ENCODE assay signal across 1 cellular context in the genomic region with DNA sequence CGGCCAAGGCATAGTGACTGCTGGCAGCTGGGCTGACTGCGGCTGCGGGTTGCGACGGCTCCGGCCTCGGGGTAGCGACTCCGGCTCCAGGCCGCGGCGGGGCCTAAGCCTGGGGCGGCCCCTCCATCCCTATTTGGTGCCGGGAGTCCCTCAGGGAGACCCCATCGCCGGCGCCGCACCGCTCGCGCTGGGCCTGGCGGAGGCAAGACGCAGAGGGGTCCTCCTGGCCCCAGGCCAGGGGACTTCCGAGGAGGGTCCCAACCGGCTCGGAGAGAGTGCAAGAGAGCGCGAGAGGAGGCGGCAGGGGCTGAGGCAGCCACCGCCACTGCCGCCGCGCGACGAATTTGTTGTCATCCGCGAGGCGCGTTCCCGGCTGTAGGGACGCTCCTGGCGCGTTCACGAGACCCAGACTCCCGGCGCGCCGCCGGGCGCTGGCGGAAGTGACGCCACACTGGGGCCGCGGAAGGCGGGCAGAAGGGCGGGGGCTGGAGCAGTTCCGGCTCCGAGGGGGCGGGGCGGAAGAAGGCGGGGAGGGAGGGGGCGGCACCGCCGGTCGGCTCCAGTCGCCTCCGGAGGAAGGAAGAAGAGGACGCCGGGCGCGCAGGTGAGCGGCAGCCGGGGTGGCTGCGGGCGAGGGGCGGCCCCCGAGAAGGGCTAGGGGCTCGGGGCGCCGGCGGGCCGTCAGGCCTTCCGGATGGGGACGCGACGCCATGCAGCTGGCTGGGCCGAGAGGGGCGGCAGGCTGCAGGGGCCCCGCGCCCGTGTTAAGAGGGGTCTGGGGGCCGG.
TF ChIP-seq lines count a peak whose summit lies in the region.

A gene with protein sequence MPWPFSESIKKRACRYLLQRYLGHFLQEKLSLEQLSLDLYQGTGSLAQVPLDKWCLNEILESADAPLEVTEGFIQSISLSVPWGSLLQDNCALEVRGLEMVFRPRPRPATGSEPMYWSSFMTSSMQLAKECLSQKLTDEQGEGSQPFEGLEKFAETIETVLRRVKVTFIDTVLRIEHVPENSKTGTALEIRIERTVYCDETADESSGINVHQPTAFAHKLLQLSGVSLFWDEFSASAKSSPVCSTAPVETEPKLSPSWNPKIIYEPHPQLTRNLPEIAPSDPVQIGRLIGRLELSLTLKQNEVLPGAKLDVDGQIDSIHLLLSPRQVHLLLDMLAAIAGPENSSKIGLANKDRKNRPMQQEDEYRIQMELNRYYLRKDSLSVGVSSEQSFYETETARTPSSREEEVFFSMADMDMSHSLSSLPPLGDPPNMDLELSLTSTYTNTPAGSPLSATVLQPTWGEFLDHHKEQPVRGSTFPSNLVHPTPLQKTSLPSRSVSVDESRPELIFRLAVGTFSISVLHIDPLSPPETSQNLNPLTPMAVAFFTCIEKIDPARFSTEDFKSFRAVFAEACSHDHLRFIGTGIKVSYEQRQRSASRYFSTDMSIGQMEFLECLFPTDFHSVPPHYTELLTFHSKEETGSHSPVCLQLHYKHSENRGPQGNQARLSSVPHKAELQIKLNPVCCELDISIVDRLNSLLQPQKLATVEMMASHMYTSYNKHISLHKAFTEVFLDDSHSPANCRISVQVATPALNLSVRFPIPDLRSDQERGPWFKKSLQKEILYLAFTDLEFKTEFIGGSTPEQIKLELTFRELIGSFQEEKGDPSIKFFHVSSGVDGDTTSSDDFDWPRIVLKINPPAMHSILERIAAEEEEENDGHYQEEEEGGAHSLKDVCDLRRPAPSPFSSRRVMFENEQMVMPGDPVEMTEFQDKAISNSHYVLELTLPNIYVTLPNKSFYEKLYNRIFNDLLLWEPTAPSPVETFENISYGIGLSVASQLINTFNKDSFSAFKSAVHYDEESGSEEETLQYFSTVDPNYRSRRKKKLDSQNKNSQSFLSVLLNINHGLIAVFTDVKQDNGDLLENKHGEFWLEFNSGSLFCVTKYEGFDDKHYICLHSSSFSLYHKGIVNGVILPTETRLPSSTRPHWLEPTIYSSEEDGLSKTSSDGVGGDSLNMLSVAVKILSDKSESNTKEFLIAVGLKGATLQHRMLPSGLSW (N-terminal part only) (minus strand): TSS at position 377 of the 786 bp plus-strand sequence. CDS start 365 bp downstream, at position 12.
A gene with protein sequence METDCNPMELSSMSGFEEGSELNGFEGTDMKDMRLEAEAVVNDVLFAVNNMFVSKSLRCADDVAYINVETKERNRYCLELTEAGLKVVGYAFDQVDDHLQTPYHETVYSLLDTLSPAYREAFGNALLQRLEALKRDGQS (plus strand): TSS at position 562 of the 786 bp plus-strand sequence. CDS start 18,722 bp downstream, outside the sequence.

TF ChIP-seq in HEK293, 187 proteins besides CTCF, POLR2A, EP300 and RAD21 (continued from another document):
- TF ChIP-seq ZNF335 (tag by site-specific recombination; conservative IDR thresholded peaks at IDR 0.05) (peak; percentile 99), ZNF48 (tag by site-specific recombination; IDR thresholded peaks at IDR 0.05) (no peak), ZSCAN30 (tag by site-specific recombination; IDR thresholded peaks at IDR 0.05) (peak; percentile 31; the same call in 1 of the 2 replicates), ZFP37 (tag by site-specific recombination; IDR thresholded peaks at IDR 0.05) (peak; percentile 88), KLF9 (tag by site-specific recombination; IDR thresholded peaks at IDR 0.05; ENCODE audit: low read depth) (peak; percentile 73), ZNF354C (tag by site-specific recombination; IDR thresholded peaks at IDR 0.05; ENCODE audit: borderline replicate concordance, low read depth) (no peak), ZNF544 (tag by site-specific recombination; IDR thresholded peaks at IDR 0.05) (no peak), ZNF2 (tag by site-specific recombination; IDR thresholded peaks at IDR 0.05) (peak; percentile 59; the same call in 1 of the 2 replicates), ZNF610 (tag by site-specific recombination; IDR thresholded peaks at IDR 0.05; ENCODE audit: borderline replicate concordance) (peak; percentile 67), ZNF629 (tag by site-specific recombination; IDR thresholded peaks at IDR 0.05) (peak; percentile 75), ZNF501 (tag by site-specific recombination; IDR thresholded peaks at IDR 0.05) (peak; percentile 72; the same call in 1 of the 2 replicates), ZNF266 (tag by site-specific recombination; IDR thresholded peaks at IDR 0.05; ENCODE audit: low read depth) (no peak), ZNF146 (tag by site-specific recombination; IDR thresholded peaks at IDR 0.05) (0 out of 2 replicates have a peak, but pooled peaks have one; percentile 18), ZNF514 (tag by site-specific recombination; IDR thresholded peaks at IDR 0.05) (no peak), ZNF76 (tag by site-specific recombination; IDR thresholded peaks at IDR 0.05; ENCODE audit: borderline replicate concordance, low read depth) (peak; percentile 60; the same call in 1 of the 2 replicates), ZNF558 (tag by site-specific recombination; IDR thresholded peaks at IDR 0.05) (no peak), KLF8 (tag by site-specific recombination; IDR thresholded peaks at IDR 0.05) (peak; percentile 36; the same call in 1 of the 2 replicates), ZNF548 (tag by site-specific recombination; IDR thresholded peaks at IDR 0.05) (no peak), ZNF785 (tag by site-specific recombination; IDR thresholded peaks at IDR 0.05) (no peak), ZNF670 (tag by site-specific recombination; IDR thresholded peaks at IDR 0.05; ENCODE audit: low read depth) (no peak), SP3 (tag by site-specific recombination; IDR thresholded peaks at IDR 0.05) (peak; percentile 74), SP2 (tag by site-specific recombination; IDR thresholded peaks at IDR 0.05) (peak; percentile 86), ZNF391 (tag by site-specific recombination; IDR thresholded peaks at IDR 0.05; ENCODE audit: borderline replicate concordance, low read depth) (0 out of 2 replicates have a peak, but pooled peaks have one; percentile 53), ZNF660 (tag by site-specific recombination; IDR thresholded peaks at IDR 0.05) (peak; percentile 7; the same call in 1 of the 2 replicates), ZBTB48 (tag by site-specific recombination; IDR thresholded peaks at IDR 0.05) (peak; percentile 88)
- TF ChIP-seq, protein P1, sequence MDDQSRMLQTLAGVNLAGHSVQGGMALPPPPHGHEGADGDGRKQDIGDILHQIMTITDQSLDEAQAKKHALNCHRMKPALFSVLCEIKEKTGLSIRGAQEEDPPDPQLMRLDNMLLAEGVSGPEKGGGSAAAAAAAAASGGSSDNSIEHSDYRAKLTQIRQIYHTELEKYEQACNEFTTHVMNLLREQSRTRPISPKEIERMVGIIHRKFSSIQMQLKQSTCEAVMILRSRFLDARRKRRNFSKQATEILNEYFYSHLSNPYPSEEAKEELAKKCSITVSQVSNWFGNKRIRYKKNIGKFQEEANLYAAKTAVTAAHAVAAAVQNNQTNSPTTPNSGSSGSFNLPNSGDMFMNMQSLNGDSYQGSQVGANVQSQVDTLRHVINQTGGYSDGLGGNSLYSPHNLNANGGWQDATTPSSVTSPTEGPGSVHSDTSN (CRISPR knock-in tag; IDR thresholded peaks at IDR 0.05): peak; percentile 22; the same call in 1 of the 2 replicates
- TF ChIP-seq, protein P2, sequence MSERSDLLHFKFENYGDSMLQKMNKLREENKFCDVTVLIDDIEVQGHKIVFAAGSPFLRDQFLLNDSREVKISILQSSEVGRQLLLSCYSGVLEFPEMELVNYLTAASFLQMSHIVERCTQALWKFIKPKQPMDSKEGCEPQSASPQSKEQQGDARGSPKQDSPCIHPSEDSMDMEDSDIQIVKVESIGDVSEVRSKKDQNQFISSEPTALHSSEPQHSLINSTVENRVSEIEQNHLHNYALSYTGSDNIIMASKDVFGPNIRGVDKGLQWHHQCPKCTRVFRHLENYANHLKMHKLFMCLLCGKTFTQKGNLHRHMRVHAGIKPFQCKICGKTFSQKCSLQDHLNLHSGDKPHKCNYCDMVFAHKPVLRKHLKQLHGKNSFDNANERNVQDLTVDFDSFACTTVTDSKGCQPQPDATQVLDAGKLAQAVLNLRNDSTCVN (tag by site-specific recombination; optimal IDR thresholded peaks at IDR 0.05): peak; percentile 97
- TF ChIP-seq, protein P3, sequence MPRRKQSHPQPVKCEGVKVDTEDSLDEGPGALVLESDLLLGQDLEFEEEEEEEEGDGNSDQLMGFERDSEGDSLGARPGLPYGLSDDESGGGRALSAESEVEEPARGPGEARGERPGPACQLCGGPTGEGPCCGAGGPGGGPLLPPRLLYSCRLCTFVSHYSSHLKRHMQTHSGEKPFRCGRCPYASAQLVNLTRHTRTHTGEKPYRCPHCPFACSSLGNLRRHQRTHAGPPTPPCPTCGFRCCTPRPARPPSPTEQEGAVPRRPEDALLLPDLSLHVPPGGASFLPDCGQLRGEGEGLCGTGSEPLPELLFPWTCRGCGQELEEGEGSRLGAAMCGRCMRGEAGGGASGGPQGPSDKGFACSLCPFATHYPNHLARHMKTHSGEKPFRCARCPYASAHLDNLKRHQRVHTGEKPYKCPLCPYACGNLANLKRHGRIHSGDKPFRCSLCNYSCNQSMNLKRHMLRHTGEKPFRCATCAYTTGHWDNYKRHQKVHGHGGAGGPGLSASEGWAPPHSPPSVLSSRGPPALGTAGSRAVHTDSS (tag by site-specific recombination; IDR thresholded peaks at IDR 0.05): 0 out of 2 replicates have a peak, but pooled peaks have one; percentile 8
- TF ChIP-seq, protein P4, sequence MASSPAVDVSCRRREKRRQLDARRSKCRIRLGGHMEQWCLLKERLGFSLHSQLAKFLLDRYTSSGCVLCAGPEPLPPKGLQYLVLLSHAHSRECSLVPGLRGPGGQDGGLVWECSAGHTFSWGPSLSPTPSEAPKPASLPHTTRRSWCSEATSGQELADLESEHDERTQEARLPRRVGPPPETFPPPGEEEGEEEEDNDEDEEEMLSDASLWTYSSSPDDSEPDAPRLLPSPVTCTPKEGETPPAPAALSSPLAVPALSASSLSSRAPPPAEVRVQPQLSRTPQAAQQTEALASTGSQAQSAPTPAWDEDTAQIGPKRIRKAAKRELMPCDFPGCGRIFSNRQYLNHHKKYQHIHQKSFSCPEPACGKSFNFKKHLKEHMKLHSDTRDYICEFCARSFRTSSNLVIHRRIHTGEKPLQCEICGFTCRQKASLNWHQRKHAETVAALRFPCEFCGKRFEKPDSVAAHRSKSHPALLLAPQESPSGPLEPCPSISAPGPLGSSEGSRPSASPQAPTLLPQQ (tag by site-specific recombination; IDR thresholded peaks at IDR 0.05): peak; percentile 65
- TF ChIP-seq, protein P5, sequence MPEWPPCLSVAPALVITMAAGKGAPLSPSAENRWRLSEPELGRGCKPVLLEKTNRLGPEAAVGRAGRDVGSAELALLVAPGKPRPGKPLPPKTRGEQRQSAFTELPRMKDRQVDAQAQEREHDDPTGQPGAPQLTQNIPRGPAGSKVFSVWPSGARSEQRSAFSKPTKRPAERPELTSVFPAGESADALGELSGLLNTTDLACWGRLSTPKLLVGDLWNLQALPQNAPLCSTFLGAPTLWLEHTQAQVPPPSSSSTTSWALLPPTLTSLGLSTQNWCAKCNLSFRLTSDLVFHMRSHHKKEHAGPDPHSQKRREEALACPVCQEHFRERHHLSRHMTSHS (tag by site-specific recombination; IDR thresholded peaks at IDR 0.05): no peak
- TF ChIP-seq, protein P6, sequence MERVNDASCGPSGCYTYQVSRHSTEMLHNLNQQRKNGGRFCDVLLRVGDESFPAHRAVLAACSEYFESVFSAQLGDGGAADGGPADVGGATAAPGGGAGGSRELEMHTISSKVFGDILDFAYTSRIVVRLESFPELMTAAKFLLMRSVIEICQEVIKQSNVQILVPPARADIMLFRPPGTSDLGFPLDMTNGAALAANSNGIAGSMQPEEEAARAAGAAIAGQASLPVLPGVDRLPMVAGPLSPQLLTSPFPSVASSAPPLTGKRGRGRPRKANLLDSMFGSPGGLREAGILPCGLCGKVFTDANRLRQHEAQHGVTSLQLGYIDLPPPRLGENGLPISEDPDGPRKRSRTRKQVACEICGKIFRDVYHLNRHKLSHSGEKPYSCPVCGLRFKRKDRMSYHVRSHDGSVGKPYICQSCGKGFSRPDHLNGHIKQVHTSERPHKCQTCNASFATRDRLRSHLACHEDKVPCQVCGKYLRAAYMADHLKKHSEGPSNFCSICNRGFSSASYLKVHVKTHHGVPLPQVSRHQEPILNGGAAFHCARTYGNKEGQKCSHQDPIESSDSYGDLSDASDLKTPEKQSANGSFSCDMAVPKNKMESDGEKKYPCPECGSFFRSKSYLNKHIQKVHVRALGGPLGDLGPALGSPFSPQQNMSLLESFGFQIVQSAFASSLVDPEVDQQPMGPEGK (tag by site-specific recombination; IDR thresholded peaks at IDR 0.05): peak; percentile 77
- TF ChIP-seq, protein P7, sequence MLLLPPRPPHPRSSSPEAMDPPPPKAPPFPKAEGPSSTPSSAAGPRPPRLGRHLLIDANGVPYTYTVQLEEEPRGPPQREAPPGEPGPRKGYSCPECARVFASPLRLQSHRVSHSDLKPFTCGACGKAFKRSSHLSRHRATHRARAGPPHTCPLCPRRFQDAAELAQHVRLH (tag by site-specific recombination; IDR thresholded peaks at IDR 0.05): peak; percentile 17; the same call in 1 of the 2 replicates
